In genomic region chr10:46556515-46557318, GRCh38 we compare ENCODE assay signal across 8 cellular contexts. TPM values are rescaled to one million over a fixed set of nuclear protein-coding genes. Genes with fewer than 3 reads are reported as not detected.
DNase-seq lines count a peak whose midpoint lies in the region; ATAC-seq and TF ChIP-seq lines count a peak whose summit lies in the region.

Gene GPRIN2 (minus strand): TSS chr10:46556658. CDS start chr10:46550736, 5,922 bp downstream.

- TF ChIP-seq CTCF in WI38 (IDR thresholded peaks at IDR 0.05; ENCODE audit: low read depth, low read length) (no peak), parathyroid adenoma (IDR thresholded peaks at IDR 0.05) (no peak)

- H3K79me2 ChIP-seq in parathyroid adenoma: no peaks in the 10 kb centered on the region

- DNase-seq in COLO668 (lab: John Stamatoyannopoulos, UW; ENCODE audit: unreplicated experiment) (peak; percentile 63), Right ventricle myocardium superior (peak; percentile 47), cerebellar nuclear complex (lab: John Stamatoyannopoulos, UW) (no peak)

- intact Hi-C loops in Right ventricle myocardium superior (cut with DNase I): no loop called here

- H2AFZ ChIP-seq in parathyroid adenoma: peak within 1 kb of the TSS; percentile 99

- H3K4me3 ChIP-seq in WI38 (ENCODE audit: low read depth, low read length) (peak within 1 kb of the TSS; percentile 34; the same call in 1 of the 2 replicates), parathyroid adenoma (ENCODE audit: low read depth, low read length) (peak within 1 kb of the TSS; percentile 65)

- H3K27me3 ChIP-seq in parathyroid adenoma (ENCODE audit: control insufficient read depth, insufficient read depth, low read length): no peaks in the 10 kb centered on the region

- no peaks in the 10 kb centered on the region for H3K36me3 ChIP-seq in parathyroid adenoma (ENCODE audit: control insufficient read depth, insufficient read depth, low read length)

- H3K4me1 ChIP-seq in parathyroid adenoma: peaks cover 5% of the 10 kb centered on the region

- H3K4me2 ChIP-seq in parathyroid adenoma (ENCODE audit: low read length): peak within 1 kb of the TSS; percentile 85

- H3K27ac ChIP-seq in parathyroid adenoma: peak within 1 kb of the TSS; percentile 11

- H3K9me3 ChIP-seq in parathyroid adenoma (ENCODE audit: control insufficient read depth, low read length): no peaks in the 10 kb centered on the region

- peak within 1 kb of the TSS; percentile 67 for H3K9ac ChIP-seq in parathyroid adenoma

- ATAC-seq in Right ventricle myocardium superior (ENCODE audit: poor library complexity): peak; percentile 4
- no peak for ATAC-seq in GM18909 (IDR thresholded peaks at IDR 0.05; ENCODE audit: poor library complexity, unreplicated experiment)
- ATAC-seq in HG03442 (IDR thresholded peaks at IDR 0.05; ENCODE audit: unreplicated experiment): no peak
- no peak for ATAC-seq in GM21717 (IDR thresholded peaks at IDR 0.05; ENCODE audit: unreplicated experiment)

RNA-seq across cellular contexts. Expression of gene GPRIN2, which starts in this region (rescaled TPM):
- total RNA-seq in Right ventricle myocardium superior: not detected

Comparison
In these comparisons a context has a peak if more than half of its experiments do, and no peak if none do; other contexts are left out.
1. Peak in DNase-seq and ATAC-seq in Right ventricle myocardium superior; RNA of the gene not detected or under 1 TPM.